14 cellular contexts compared by ENCODE assay signal in the genomic region with DNA sequence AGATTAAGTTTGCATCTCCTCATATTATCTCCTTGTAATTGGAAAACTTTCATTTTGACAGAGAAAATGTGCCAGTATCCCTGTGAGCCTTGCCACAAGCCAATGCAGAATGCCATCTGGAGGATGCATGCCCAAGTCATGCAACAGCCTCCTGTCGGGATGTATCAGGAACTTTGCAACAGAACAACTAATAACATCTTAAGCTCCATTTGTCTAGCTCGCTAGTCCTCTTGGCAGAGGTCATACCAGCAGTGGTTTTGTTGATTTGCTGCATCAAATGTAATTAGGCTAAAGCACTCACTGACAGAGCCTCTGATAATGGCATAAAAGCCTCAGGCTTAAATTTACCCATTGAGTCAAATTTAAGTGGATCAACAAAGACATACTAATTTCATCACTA.
A peak's percentile ranks its signal among the peaks of the same experiment; 100 is the strongest.
DNase-seq lines count a peak whose midpoint lies in the region; ATAC-seq and TF ChIP-seq lines count a peak whose summit lies in the region.
"Had no signal": no experiment of that assay in that cellular context is flagged by ENCODE, and none has a peak within 500 bp of the region (broad histone marks: within the 10 kb centered on the region; RNA-seq: fewer than 3 reads in every experiment).

No MANE protein-coding gene starts in this region.

- no peak for ATAC-seq in activated naive CD8-positive, alpha-beta T cell treated with anti-CD3 and anti-CD28 coated beads, Interleukin-2, amount 50 U/mL, for 24 hours
- ATAC-seq: left colon, Right ventricle myocardium inferior had no signal

- TF ChIP-seq CTCF in tibial nerve (IDR thresholded peaks at IDR 0.05) = no peak

- CTCF ChIA-PET in activated naive CD4-positive, alpha-beta T cell treated with anti-CD3 and anti-CD28 coated beads, Interleukin-2, amount 10 ng/mL, durations not matched to agents 7 days and 5 days (lab: Charles Lee) = interaction anchor here (0.7 to 4.4 kb wide), 12 partner anchors 8 to 370 kb away, joined by 3 to 105 read pairs (median 9); a partner anchor contains a TSS

- H3K27ac Mint-ChIP-seq in activated naive CD4-positive, alpha-beta T cell treated with anti-CD3 and anti-CD28 coated beads, Interleukin-2, amount 10 ng/mL, durations not matched to agents 7 days and 5 days = peak overlapping the region; percentile 55
- peak overlapping the region; percentile 73 for H3K27ac Mint-ChIP-seq in activated naive CD8-positive, alpha-beta T cell treated with anti-CD3 and anti-CD28 coated beads, Interleukin-2, amount 50 U/mL, for 24 hours

- H3K4me1 ChIP-seq in tibial nerve = no peaks in the 10 kb centered on the region
- H3K4me1 ChIP-seq: suprapubic skin had no signal

- 62 to 73% methylated on average over 2 of the region's 2 CpGs for WGBS in tibial nerve, 2 donors

- no peak overlapping the region for H3K27ac ChIP-seq in tibial nerve
- H3K27ac ChIP-seq: esophagus squamous epithelium, suprapubic skin had no signal

- no peak for TF ChIP-seq EP300 in tibial nerve (IDR thresholded peaks at IDR 0.05)

- H3K27me3 Mint-ChIP-seq in activated naive CD4-positive, alpha-beta T cell treated with anti-CD3 and anti-CD28 coated beads, Interleukin-2, amount 10 ng/mL, durations not matched to agents 7 days and 5 days = peaks cover 6% of the 10 kb centered on the region
- H3K27me3 Mint-ChIP-seq in activated naive CD8-positive, alpha-beta T cell treated with anti-CD3 and anti-CD28 coated beads, Interleukin-2, amount 50 U/mL, for 24 hours = no peaks in the 10 kb centered on the region

- H3K9me3 ChIP-seq in tibial nerve = no peaks in the 10 kb centered on the region
- H3K9me3 ChIP-seq: esophagus squamous epithelium, suprapubic skin had no signal

- DNase-seq in activated naive CD4-positive, alpha-beta T cell treated with anti-CD3 and anti-CD28 coated beads, Interleukin-2, amount 10 ng/mL, durations not matched to agents 7 days and 5 days = no peak
- no peak for DNase-seq in activated naive CD4-positive, alpha-beta T cell treated with Interleukin-2 at 50 U/mL for 16 hours
- DNase-seq in NCI-H1694 treated with DMSO at 0.1 percent for 48 hours (lab: John Stamatoyannopoulos, UW) (peak; percentile 70), retina (peak; percentile 33), hypothalamus (lab: John Stamatoyannopoulos, UW) (no peak), SW480 (ENCODE audit: low spot score) (no peak), tibial nerve (ENCODE audit: low spot score in 2 of 2) (no peak)
- no peak for DNase-seq in activated naive CD8-positive, alpha-beta T cell treated with anti-CD3 and anti-CD28 coated beads, Interleukin-2, amount 50 U/mL, for 24 hours
- DNase-seq: esophagus squamous epithelium; H7; left colon; stimulated activated CD4-positive, alpha-beta T cell treated with anti-CD3 and anti-CD28 coated beads, Interleukin-4, amount 100 ng/mL, for 1 hour had no signal

- TF ChIP-seq POLR2A in tibial nerve (IDR thresholded peaks at IDR 0.05) = no peak

- no peaks in the 10 kb centered on the region for H3K27me3 ChIP-seq in tibial nerve
- H3K27me3 ChIP-seq: esophagus squamous epithelium, suprapubic skin had no signal

- H3K4me3 Mint-ChIP-seq in activated naive CD4-positive, alpha-beta T cell treated with anti-CD3 and anti-CD28 coated beads, Interleukin-2, amount 10 ng/mL, durations not matched to agents 7 days and 5 days = no peak overlapping the region
- peak overlapping the region; percentile 15 for H3K4me3 Mint-ChIP-seq in activated naive CD8-positive, alpha-beta T cell treated with anti-CD3 and anti-CD28 coated beads, Interleukin-2, amount 50 U/mL, for 24 hours

- peaks cover 18% of the 10 kb centered on the region for H3K36me3 Mint-ChIP-seq in activated naive CD4-positive, alpha-beta T cell treated with anti-CD3 and anti-CD28 coated beads, Interleukin-2, amount 10 ng/mL, durations not matched to agents 7 days and 5 days
- H3K36me3 Mint-ChIP-seq in activated naive CD8-positive, alpha-beta T cell treated with anti-CD3 and anti-CD28 coated beads, Interleukin-2, amount 50 U/mL, for 24 hours (ENCODE audit: low read depth) = no peaks in the 10 kb centered on the region

- H3K4me1 Mint-ChIP-seq in activated naive CD4-positive, alpha-beta T cell treated with anti-CD3 and anti-CD28 coated beads, Interleukin-2, amount 10 ng/mL, durations not matched to agents 7 days and 5 days = peaks cover 48% of the 10 kb centered on the region
- peaks cover 49% of the 10 kb centered on the region for H3K4me1 Mint-ChIP-seq in activated naive CD8-positive, alpha-beta T cell treated with anti-CD3 and anti-CD28 coated beads, Interleukin-2, amount 50 U/mL, for 24 hours

- no peaks in the 10 kb centered on the region for H3K36me3 ChIP-seq in tibial nerve
- H3K36me3 ChIP-seq: esophagus squamous epithelium, suprapubic skin had no signal

- H3K4me3 ChIP-seq in tibial nerve = no peak overlapping the region
- H3K4me3 ChIP-seq: esophagus squamous epithelium, suprapubic skin had no signal

- H3K9me3 Mint-ChIP-seq in activated naive CD4-positive, alpha-beta T cell treated with anti-CD3 and anti-CD28 coated beads, Interleukin-2, amount 10 ng/mL, durations not matched to agents 7 days and 5 days = peaks cover 5% of the 10 kb centered on the region
- peaks cover 5% of the 10 kb centered on the region for H3K9me3 Mint-ChIP-seq in activated naive CD8-positive, alpha-beta T cell treated with anti-CD3 and anti-CD28 coated beads, Interleukin-2, amount 50 U/mL, for 24 hours

Comparison
In these comparisons a context has a peak if more than half of its experiments do, and no peak if none do; other contexts are left out.
1. DNase-seq: peak in NCI-H1694 treated with DMSO at 0.1 percent for 48 hours (single experiment) and retina (single experiment); none in activated naive CD4-positive, alpha-beta T cell treated with anti-CD3 and anti-CD28 coated beads, Interleukin-2, amount 10 ng/mL, durations not matched to agents 7 days and 5 days (single experiment), activated naive CD4-positive, alpha-beta T cell treated with Interleukin-2 at 50 U/mL for 16 hours (single experiment), activated naive CD8-positive, alpha-beta T cell treated with anti-CD3 and anti-CD28 coated beads, Interleukin-2, amount 50 U/mL, for 24 hours (single experiment), hypothalamus (0 of 51), SW480 (single experiment) and tibial nerve (0 of 2).